Comparison of ENCODE assay signal across 37 cellular contexts in genomic region chr3:25119682-25120081, GRCh38.
"Had no signal": no experiment of that assay in that cellular context is flagged by ENCODE, and none has a peak within 500 bp of the region (broad histone marks: within the 10 kb centered on the region; RNA-seq: fewer than 3 reads in every experiment).

No MANE protein-coding gene starts in this region.

- ATAC-seq: activated naive CD4-positive, alpha-beta T cell treated with anti-CD3 and anti-CD28 coated beads, Interleukin-2, amount 50 U/mL, for 72 hours; activated naive CD8-positive, alpha-beta T cell treated with anti-CD3 and anti-CD28 coated beads, Interleukin-2, amount 50 U/mL, for 24 hours; activated T-cell treated with anti-CD3 and anti-CD28 coated beads, Interleukin-2, amount 50 U/mL, for 4 hours; activated T-cell treated with anti-CD3 and anti-CD28 coated beads, Interleukin-2, amount 50 U/mL, for 72 hours; activated T-helper 17 cell treated with anti-CD3 and anti-CD28 coated beads, Interleukin-2, amount 50 U/mL, for 72 hours; body of pancreas had no signal

- H3K4me3 ChIP-seq: adrenal gland, ascending aorta, body of pancreas, breast epithelium, cardiac muscle cell had no signal

- H3K27ac Mint-ChIP-seq: activated naive CD4-positive, alpha-beta T cell treated with anti-CD3 and anti-CD28 coated beads for 36 hours; activated naive CD4-positive, alpha-beta T cell treated with anti-CD3 and anti-CD28 coated beads, Interleukin-2, amount 10 ng/mL, durations not matched to agents 7 days and 5 days; activated naive CD4-positive, alpha-beta T cell treated with anti-CD3 and anti-CD28 coated beads, Interleukin-2, amount 50 U/mL, for 24 hours; activated naive CD4-positive, alpha-beta T cell treated with anti-CD3 and anti-CD28 coated beads, Interleukin-2, amount 50 U/mL, for 72 hours; activated naive CD8-positive, alpha-beta T cell; activated naive CD8-positive, alpha-beta T cell treated with anti-CD3 and anti-CD28 coated beads for 36 hours; activated naive CD8-positive, alpha-beta T cell treated with anti-CD3 and anti-CD28 coated beads, Interleukin-2, amount 10 ng/mL, durations not matched to agents 7 days and 5 days; activated naive CD8-positive, alpha-beta T cell treated with anti-CD3 and anti-CD28 coated beads, Interleukin-2, amount 50 U/mL, for 24 hours; activated T-cell treated with anti-CD3 and anti-CD28 coated beads, Interleukin-2, amount 50 U/mL, for 72 hours; activated T-helper 1 cell treated with anti-CD3 and anti-CD28 coated beads, Interleukin-12 subunit alpha, Interleukin-12 subunit beta, Interleukin-2, Interleukin-4 antibody, amounts not matched to agents 30 ng/mL and 10 ng/mL and 1 ng/mL, durations not matched to agents 14 hours and 24 hours and 36 hours; activated T-helper 17 cell treated with anti-CD3 and anti-CD28 coated beads, Interleukin-2, amount 50 U/mL, for 72 hours; activated T-helper 2 cell treated with anti-CD3 and anti-CD28 coated beads, Interferon-gamma antibody, Interleukin-2, Interleukin-4, amounts not matched to agents 10 μg/mL and 5 μg/mL and 100 μg/mL, durations not matched to agents 14 hours and 24 hours and 36 hours; brain had no signal

- H3K9me3 ChIP-seq: adrenal gland, ascending aorta, body of pancreas, breast epithelium had no signal

- H3K9me3 Mint-ChIP-seq: activated naive CD4-positive, alpha-beta T cell treated with anti-CD3 and anti-CD28 coated beads for 36 hours; activated naive CD8-positive, alpha-beta T cell treated with anti-CD3 and anti-CD28 coated beads for 36 hours; activated naive CD8-positive, alpha-beta T cell treated with anti-CD3 and anti-CD28 coated beads, Interleukin-2, amount 50 U/mL, for 24 hours; activated T-helper 1 cell treated with anti-CD3 and anti-CD28 coated beads, Interleukin-12 subunit alpha, Interleukin-12 subunit beta, Interleukin-2, Interleukin-4 antibody, amounts not matched to agents 30 ng/mL and 10 ng/mL and 1 ng/mL, durations not matched to agents 14 hours and 24 hours and 36 hours; activated T-helper 2 cell treated with anti-CD3 and anti-CD28 coated beads, Interferon-gamma antibody, Interleukin-2, Interleukin-4, amounts not matched to agents 10 μg/mL and 5 μg/mL and 100 μg/mL, durations not matched to agents 14 hours and 24 hours and 36 hours; brain had no signal

- H3K27me3 ChIP-seq: adrenal gland, ascending aorta, body of pancreas, brain microvascular endothelial cell, breast epithelium, cardiac muscle cell had no signal

- H3K4me3 Mint-ChIP-seq: activated naive CD4-positive, alpha-beta T cell treated with anti-CD3 and anti-CD28 coated beads for 36 hours; activated naive CD4-positive, alpha-beta T cell treated with anti-CD3 and anti-CD28 coated beads, Interleukin-2, amount 10 ng/mL, durations not matched to agents 7 days and 5 days; activated naive CD4-positive, alpha-beta T cell treated with anti-CD3 and anti-CD28 coated beads, Interleukin-2, amount 50 U/mL, for 24 hours; activated naive CD8-positive, alpha-beta T cell; activated naive CD8-positive, alpha-beta T cell treated with anti-CD3 and anti-CD28 coated beads for 36 hours; activated naive CD8-positive, alpha-beta T cell treated with anti-CD3 and anti-CD28 coated beads, Interleukin-2, amount 10 ng/mL, durations not matched to agents 7 days and 5 days; activated naive CD8-positive, alpha-beta T cell treated with anti-CD3 and anti-CD28 coated beads, Interleukin-2, amount 50 U/mL, for 24 hours; activated T-cell treated with anti-CD3 and anti-CD28 coated beads, Interleukin-2, amount 50 U/mL, for 4 hours; activated T-cell treated with anti-CD3 and anti-CD28 coated beads, Interleukin-2, amount 50 U/mL, for 72 hours; activated T-helper 1 cell treated with anti-CD3 and anti-CD28 coated beads, Interleukin-12 subunit alpha, Interleukin-12 subunit beta, Interleukin-2, Interleukin-4 antibody, amounts not matched to agents 30 ng/mL and 10 ng/mL and 1 ng/mL, durations not matched to agents 14 hours and 24 hours and 36 hours; activated T-helper 17 cell treated with anti-CD3 and anti-CD28 coated beads, Interleukin-2, amount 50 U/mL, for 72 hours; brain; central memory CD8-positive, alpha-beta T cell had no signal

- H3K27ac ChIP-seq: adrenal gland, ascending aorta, body of pancreas, brain microvascular endothelial cell, breast epithelium, cardiac muscle cell had no signal

- DNase-seq: activated effector memory CD4-positive, alpha-beta T cell treated with anti-CD3 and anti-CD28 coated beads, Interleukin-2, amount 50 U/mL, for 16 hours; activated effector memory CD4-positive, alpha-beta T cell treated with Interleukin-2 at 50 U/mL for 16 hours; activated gamma-delta T cell; activated gamma-delta T cell treated with Interleukin-2 at 50 U/mL for 16 hours; activated naive CD4-positive, alpha-beta T cell; activated naive CD4-positive, alpha-beta T cell treated with anti-CD3 and anti-CD28 coated beads for 36 hours; activated naive CD4-positive, alpha-beta T cell treated with anti-CD3 and anti-CD28 coated beads, Interleukin-2, amount 10 ng/mL, durations not matched to agents 7 days and 5 days; activated naive CD4-positive, alpha-beta T cell treated with anti-CD3 and anti-CD28 coated beads, Interleukin-2, amount 50 U/mL, for 16 hours; activated naive CD4-positive, alpha-beta T cell treated with Interleukin-2 at 50 U/mL for 16 hours; activated naive CD8-positive, alpha-beta T cell treated with anti-CD3 and anti-CD28 coated beads for 36 hours; activated naive CD8-positive, alpha-beta T cell treated with anti-CD3 and anti-CD28 coated beads, Interleukin-2, amount 10 ng/mL, durations not matched to agents 7 days and 5 days; activated naive CD8-positive, alpha-beta T cell treated with anti-CD3 and anti-CD28 coated beads, Interleukin-2, amount 50 U/mL, for 24 hours; activated T-cell treated with anti-CD3 and anti-CD28 coated beads, Interleukin-2, amount 50 U/mL, for 1 hour; activated T-cell treated with anti-CD3 and anti-CD28 coated beads, Interleukin-2, amount 50 U/mL, for 4 hours; activated T-cell treated with anti-CD3 and anti-CD28 coated beads, Interleukin-2, amount 50 U/mL, for 48 hours; activated T-cell treated with anti-CD3 and anti-CD28 coated beads, Interleukin-2, amount 50 U/mL, for 72 hours; adrenal gland; amniotic stem cell; amygdala; anterior cingulate cortex; aorta; body of pancreas; brain microvascular endothelial cell; caudate nucleus; central memory CD4-positive, alpha-beta T cell; cerebellar nuclear complex had no signal

- H3K4me1 Mint-ChIP-seq: activated naive CD4-positive, alpha-beta T cell treated with anti-CD3 and anti-CD28 coated beads, Interleukin-2, amount 10 ng/mL, durations not matched to agents 7 days and 5 days; activated naive CD4-positive, alpha-beta T cell treated with anti-CD3 and anti-CD28 coated beads, Interleukin-2, amount 50 U/mL, for 24 hours; activated naive CD8-positive, alpha-beta T cell treated with anti-CD3 and anti-CD28 coated beads for 36 hours; activated naive CD8-positive, alpha-beta T cell treated with anti-CD3 and anti-CD28 coated beads, Interleukin-2, amount 10 ng/mL, durations not matched to agents 7 days and 5 days; activated naive CD8-positive, alpha-beta T cell treated with anti-CD3 and anti-CD28 coated beads, Interleukin-2, amount 50 U/mL, for 24 hours; activated T-helper 17 cell treated with anti-CD3 and anti-CD28 coated beads, Interleukin-2, amount 50 U/mL, for 72 hours; brain; central memory CD8-positive, alpha-beta T cell had no signal

- H3K27me3 Mint-ChIP-seq: activated naive CD4-positive, alpha-beta T cell treated with anti-CD3 and anti-CD28 coated beads, Interleukin-2, amount 10 ng/mL, durations not matched to agents 7 days and 5 days; activated naive CD4-positive, alpha-beta T cell treated with anti-CD3 and anti-CD28 coated beads, Interleukin-2, amount 50 U/mL, for 24 hours; activated naive CD8-positive, alpha-beta T cell; activated naive CD8-positive, alpha-beta T cell treated with anti-CD3 and anti-CD28 coated beads for 36 hours; activated naive CD8-positive, alpha-beta T cell treated with anti-CD3 and anti-CD28 coated beads, Interleukin-2, amount 10 ng/mL, durations not matched to agents 7 days and 5 days; activated naive CD8-positive, alpha-beta T cell treated with anti-CD3 and anti-CD28 coated beads, Interleukin-2, amount 50 U/mL, for 24 hours; activated T-helper 17 cell treated with anti-CD3 and anti-CD28 coated beads, Interleukin-2, amount 50 U/mL, for 72 hours; central memory CD8-positive, alpha-beta T cell had no signal

- H3K4me1 ChIP-seq: adrenal gland, ascending aorta, body of pancreas, breast epithelium had no signal

- H3K36me3 ChIP-seq: adrenal gland, ascending aorta, brain microvascular endothelial cell, breast epithelium, cardiac muscle cell had no signal

- H3K36me3 Mint-ChIP-seq: activated naive CD4-positive, alpha-beta T cell treated with anti-CD3 and anti-CD28 coated beads, Interleukin-2, amount 10 ng/mL, durations not matched to agents 7 days and 5 days; activated naive CD4-positive, alpha-beta T cell treated with anti-CD3 and anti-CD28 coated beads, Interleukin-2, amount 50 U/mL, for 24 hours; activated naive CD4-positive, alpha-beta T cell treated with anti-CD3 and anti-CD28 coated beads, Interleukin-2, amount 50 U/mL, for 72 hours; activated naive CD8-positive, alpha-beta T cell; activated naive CD8-positive, alpha-beta T cell treated with anti-CD3 and anti-CD28 coated beads for 36 hours; activated naive CD8-positive, alpha-beta T cell treated with anti-CD3 and anti-CD28 coated beads, Interleukin-2, amount 10 ng/mL, durations not matched to agents 7 days and 5 days; brain had no signal
